9 cellular contexts compared by ENCODE assay signal in genomic region chr3:182710557-182711157, GRCh38.
DNase-seq lines count a peak whose midpoint lies in the region; ATAC-seq, FAIRE-seq and TF ChIP-seq lines count a peak whose summit lies in the region.
"Had no signal": no experiment of that assay in that cellular context is flagged by ENCODE, and none has a peak within 500 bp of the region (broad histone marks: within the 10 kb centered on the region; RNA-seq: fewer than 3 reads in every experiment).

No MANE protein-coding gene starts in this region.

- POLR2A ChIA-PET in HEK293T (lab: Yijun Ruan, JAX): no interaction called here
- POLR2A ChIA-PET in K562 (lab: Yijun Ruan, JAX): interaction anchor here (1.7 kb wide), 1 partner anchor 146 kb away, joined by 5 read pairs; no protein-coding TSS in a partner anchor

- no peak overlapping the region for H3K27ac ChIP-seq in K562 (ENCODE audit: extremely low read depth, low read depth, low read length)
- H3K27ac ChIP-seq in lung (ENCODE audit: low read depth in 1 of 2, low read length in 1 of 2): no peak overlapping the region

- FAIRE-seq in K562 (lab: Jason Lieb, UNC): no peak

- no peak; a peak in 1 of 4 replicates for TF ChIP-seq RAD21 in K562 (CRISPR knock-in tag; conservative IDR thresholded peaks at IDR 0.05 in 1 of 2, IDR thresholded peaks at IDR 0.05 in 1 of 2)

- no peak overlapping the region for H3K27ac Mint-ChIP-seq in activated CD8-positive, alpha-beta memory T cell treated with anti-CD3 and anti-CD28 coated beads, Interleukin-2, amount 10 ng/mL, durations not matched to agents 7 days and 5 days
- H3K27ac Mint-ChIP-seq: activated naive CD4-positive, alpha-beta T cell treated with anti-CD3 and anti-CD28 coated beads, Interleukin-2, amount 50 U/mL, for 24 hours had no signal

- no peaks in the 10 kb centered on the region for H3K9me3 Mint-ChIP-seq in activated CD8-positive, alpha-beta memory T cell treated with anti-CD3 and anti-CD28 coated beads, Interleukin-2, amount 10 ng/mL, durations not matched to agents 7 days and 5 days (ENCODE audit: low read depth)
- H3K9me3 Mint-ChIP-seq: activated naive CD4-positive, alpha-beta T cell treated with anti-CD3 and anti-CD28 coated beads, Interleukin-2, amount 50 U/mL, for 24 hours had no signal

- no peaks in the 10 kb centered on the region for H3K9me3 ChIP-seq in K562 (replicated peaks; ENCODE audit: control insufficient read depth, insufficient read depth, low read depth, low read length)
- H3K9me3 ChIP-seq in lung (ENCODE audit: control insufficient read depth in 2 of 2, insufficient read depth in 1 of 2, low read length in 1 of 2): no peaks in the 10 kb centered on the region

- no peak for TF ChIP-seq EP300 in K562 (IDR thresholded peaks at IDR 0.05; ENCODE audit: low read length)

- no peaks in the 10 kb centered on the region for H3K9me1 ChIP-seq in K562 (ENCODE audit: control insufficient read depth, insufficient read depth, low read length)

- no peak for DNase-seq in activated CD8-positive, alpha-beta memory T cell treated with anti-CD3 and anti-CD28 coated beads, Interleukin-2, amount 10 ng/mL, durations not matched to agents 7 days and 5 days
- DNase-seq in activated CD8-positive, alpha-beta memory T cell treated with anti-CD3 and anti-CD28 coated beads for 24 hours: no peak
- DNase-seq in HEK293T (ENCODE audit: extremely low spot score) (peak; percentile 14), NCI-H2196 (lab: John Stamatoyannopoulos, UW; ENCODE audit: unreplicated experiment) (peak; percentile 61), K562 (ENCODE audit: extremely low read depth in 1 of 4, low spot score in 3 of 4) (peak; percentile 41 to 56 (median 50)), lung (ENCODE audit: low spot score) (no peak), sciatic nerve (ENCODE audit: low spot score) (no peak), hypothalamus (lab: John Stamatoyannopoulos, UW) (no peak)

- no peaks in the 10 kb centered on the region for H3K36me3 Mint-ChIP-seq in activated CD8-positive, alpha-beta memory T cell treated with anti-CD3 and anti-CD28 coated beads, Interleukin-2, amount 10 ng/mL, durations not matched to agents 7 days and 5 days
- H3K36me3 Mint-ChIP-seq: activated naive CD4-positive, alpha-beta T cell treated with anti-CD3 and anti-CD28 coated beads, Interleukin-2, amount 50 U/mL, for 24 hours had no signal

- intact Hi-C loops in K562 (cut with micrococcal nuclease): loop anchor here (5.0 kb wide), 1 partner anchor 197 kb away; no protein-coding TSS in a partner anchor
- intact Hi-C loops in sciatic nerve (cut with DNase I): no loop called here

- no peak overlapping the region for H3K4me3 Mint-ChIP-seq in activated CD8-positive, alpha-beta memory T cell treated with anti-CD3 and anti-CD28 coated beads, Interleukin-2, amount 10 ng/mL, durations not matched to agents 7 days and 5 days
- H3K4me3 Mint-ChIP-seq: activated naive CD4-positive, alpha-beta T cell treated with anti-CD3 and anti-CD28 coated beads, Interleukin-2, amount 50 U/mL, for 24 hours had no signal

- in situ Hi-C loops in K562 (cut with MboI): loop anchor here (5.0 kb wide), 1 partner anchor 132 kb away; no protein-coding TSS in a partner anchor

- peak; percentile 14 to 68 (median 68); a peak in 5 of 6 replicates for TF ChIP-seq CTCF in K562 (IDR thresholded peaks at IDR 0.05 in 2 of 3, conservative IDR thresholded peaks at IDR 0.05 in 1 of 3; ENCODE audit: insufficient read depth in 2 of 3, low read depth in 1 of 3, low read length in 3 of 3)
- peak; percentile 11 for TF ChIP-seq CTCF in lung (IDR thresholded peaks at IDR 0.05; ENCODE audit: control extremely low read depth, extremely low read depth)

- H4K20me1 ChIP-seq in K562 (replicated peaks; ENCODE audit: control insufficient read depth, insufficient read depth, low read length): no peaks in the 10 kb centered on the region

- H3K4me3 ChIP-seq in K562: no peak overlapping the region
- H3K4me3 ChIP-seq in lung: no peak overlapping the region

- H3K4me2 ChIP-seq in K562 (ENCODE audit: insufficient read depth, low read length): no peak overlapping the region

- no peak overlapping the region for H3K9ac ChIP-seq in K562 (ENCODE audit: insufficient read depth in 1 of 2, low read depth in 2 of 2, low read length in 2 of 2)

- H3K79me2 ChIP-seq in K562 (ENCODE audit: control insufficient read depth, insufficient read depth, low read length): no peaks in the 10 kb centered on the region

- H3K27me3 Mint-ChIP-seq in activated CD8-positive, alpha-beta memory T cell treated with anti-CD3 and anti-CD28 coated beads, Interleukin-2, amount 10 ng/mL, durations not matched to agents 7 days and 5 days: peaks cover 8% of the 10 kb centered on the region

- 36% methylated on average over 7 of the region's 7 CpGs for WGBS in K562 (ENCODE audit: insufficient coverage, low coverage, missing lambda C conversion rate)
- 43 to 46% methylated on average over 7 of the region's 7 CpGs for WGBS in lung, 2 donors

- H3K4me1 Mint-ChIP-seq in activated CD8-positive, alpha-beta memory T cell treated with anti-CD3 and anti-CD28 coated beads, Interleukin-2, amount 10 ng/mL, durations not matched to agents 7 days and 5 days: peaks cover 11% of the 10 kb centered on the region
- H3K4me1 Mint-ChIP-seq: activated naive CD4-positive, alpha-beta T cell treated with anti-CD3 and anti-CD28 coated beads, Interleukin-2, amount 50 U/mL, for 24 hours had no signal

- H3K27me3 ChIP-seq in K562 (ENCODE audit: control insufficient read depth in 2 of 2, insufficient read depth in 2 of 2, low read length in 2 of 2): no peaks in the 10 kb centered on the region
- no peaks in the 10 kb centered on the region for H3K27me3 ChIP-seq in lung (ENCODE audit: control insufficient read depth, insufficient read depth)

- H3K36me3 ChIP-seq in K562 (ENCODE audit: control insufficient read depth, insufficient read depth, low read length) (no peaks in the 10 kb centered on the region), lung (ENCODE audit: control insufficient read depth in 2 of 2, insufficient read depth in 2 of 2, low read length in 2 of 2) (no peaks in the 10 kb centered on the region)

- no peak overlapping the region; the same call in 1 of the 2 replicates for H2AFZ ChIP-seq in K562 (ENCODE audit: low read depth, low read length)

- CTCF ChIA-PET in activated CD8-positive, alpha-beta memory T cell treated with anti-CD3 and anti-CD28 coated beads, Interleukin-2, amount 10 ng/mL, durations not matched to agents 7 days and 5 days (lab: Charles Lee): interaction anchor here (0.7 to 2.8 kb wide), 9 partner anchors 10 to 1303 kb away, joined by 3 to 15 read pairs (median 3); no protein-coding TSS in a partner anchor
- CTCF ChIA-PET in HEK293T (lab: Yijun Ruan, JAX) (interaction anchor here (0.7 kb wide), 1 partner anchor 194 kb away, joined by 4 read pairs; no protein-coding TSS in a partner anchor), K562 (lab: Yijun Ruan, JAX; ENCODE audit: low intra/inter-chr PET ratio) (interaction anchor here (1.2 kb wide), 1 partner anchor 127 kb away, joined by 3 read pairs; no protein-coding TSS in a partner anchor)

- H3K4me1 ChIP-seq in K562 (replicated peaks in 1 of 2; ENCODE audit: control insufficient read depth in 2 of 2, insufficient read depth in 2 of 2, low read length in 2 of 2) (peaks cover 3 to 24% of the 10 kb centered on the region in 2 experiments), lung (ENCODE audit: control insufficient read depth in 2 of 2, insufficient read depth in 2 of 2, low read length in 2 of 2) (peaks cover 0 to 2% of the 10 kb centered on the region in 2 donors)

- no peak for TF ChIP-seq POLR2A in K562 (conservative IDR thresholded peaks at IDR 0.05)

- peak; percentile 79 for ATAC-seq in activated CD8-positive, alpha-beta memory T cell treated with anti-CD3 and anti-CD28 coated beads, Interleukin-2, amount 10 ng/mL, durations not matched to agents 7 days and 5 days
- ATAC-seq in K562: peak; percentile 67
- ATAC-seq in lung (ENCODE audit: insufficient read depth, low FRiP score): peak; percentile 51
- no peak for ATAC-seq in sciatic nerve

- BruUV-seq in K562 (replicated peaks; lab: Mats Ljungman, UMichigan): no TSS peak

TF ChIP-seq in HEK293T, 16 proteins besides CTCF, POLR2A, EP300 and RAD21:
- no peak for TF ChIP-seq ELF4 (IDR thresholded peaks at IDR 0.05)
- TF ChIP-seq ARNT (IDR thresholded peaks at IDR 0.05): no peak
- TF ChIP-seq FOXA1 (IDR thresholded peaks at IDR 0.05): no peak
- TF ChIP-seq FOXK2 (IDR thresholded peaks at IDR 0.05): no peak
- no peak for TF ChIP-seq TARDBP (IDR thresholded peaks at IDR 0.05)
- TF ChIP-seq HDGF (IDR thresholded peaks at IDR 0.05; ENCODE audit: borderline replicate concordance): no peak
- no peak for TF ChIP-seq CTBP1 (IDR thresholded peaks at IDR 0.05; ENCODE audit: borderline replicate concordance)
- no peak for TF ChIP-seq SP1 (IDR thresholded peaks at IDR 0.05)
- no peak for TF ChIP-seq LEF1 (IDR thresholded peaks at IDR 0.05; ENCODE audit: borderline replicate concordance)
- TF ChIP-seq BHLHE40 (IDR thresholded peaks at IDR 0.05; ENCODE audit: borderline replicate concordance): no peak
- TF ChIP-seq SUZ12 (IDR thresholded peaks at IDR 0.05): no peak
- no peak for TF ChIP-seq FOXM1 (IDR thresholded peaks at IDR 0.05; ENCODE audit: borderline replicate concordance)
- no peak for TF ChIP-seq NFRKB (IDR thresholded peaks at IDR 0.05)

TF ChIP-seq in K562, 482 proteins besides CTCF, POLR2A, EP300 and RAD21 (continues in another document):
- TF ChIP-seq RBM25 (IDR thresholded peaks at IDR 0.05; ENCODE audit: low read depth, low read length, severe bottlenecking): peak; percentile 75
- TF ChIP-seq NR2C2 (CRISPR knock-in tag; IDR thresholded peaks at IDR 0.05): no peak
- TF ChIP-seq NR2C2 (tag; IDR thresholded peaks at IDR 0.05): no peak
- TF ChIP-seq CREBBP (IDR thresholded peaks at IDR 0.05; ENCODE audit: low read depth, low read length): no peak
- TF ChIP-seq BRD9 (IDR thresholded peaks at IDR 0.05; ENCODE audit: low read depth, partially characterized antibody): no peak
- no peak for TF ChIP-seq MAX (CRISPR knock-in tag; IDR thresholded peaks at IDR 0.05)
- TF ChIP-seq, protein P1, sequence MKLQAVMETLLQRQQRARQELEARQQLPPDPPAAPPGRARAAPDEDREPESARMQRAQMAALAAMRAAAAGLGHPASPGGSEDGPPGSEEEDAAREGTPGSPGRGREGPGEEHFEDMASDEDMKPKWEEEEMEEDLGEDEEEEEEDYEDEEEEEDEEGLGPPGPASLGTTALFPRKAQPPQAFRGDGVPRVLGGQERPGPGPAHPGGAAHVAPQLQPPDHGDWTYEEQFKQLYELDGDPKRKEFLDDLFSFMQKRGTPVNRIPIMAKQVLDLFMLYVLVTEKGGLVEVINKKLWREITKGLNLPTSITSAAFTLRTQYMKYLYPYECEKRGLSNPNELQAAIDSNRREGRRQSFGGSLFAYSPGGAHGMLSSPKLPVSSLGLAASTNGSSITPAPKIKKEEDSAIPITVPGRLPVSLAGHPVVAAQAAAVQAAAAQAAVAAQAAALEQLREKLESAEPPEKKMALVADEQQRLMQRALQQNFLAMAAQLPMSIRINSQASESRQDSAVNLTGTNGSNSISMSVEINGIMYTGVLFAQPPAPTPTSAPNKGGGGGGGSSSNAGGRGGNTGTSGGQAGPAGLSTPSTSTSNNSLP (IDR thresholded peaks at IDR 0.05; ENCODE audit: borderline replicate concordance, low read depth, low read length): no peak

Comparison
In these comparisons a context has a peak if more than half of its experiments do, and no peak if none do; other contexts are left out.
1. DNase-seq: peak in HEK293T (single experiment), NCI-H2196 (single experiment) and K562 (4 of 4); none in activated CD8-positive, alpha-beta memory T cell treated with anti-CD3 and anti-CD28 coated beads, Interleukin-2, amount 10 ng/mL, durations not matched to agents 7 days and 5 days (single experiment), activated CD8-positive, alpha-beta memory T cell treated with anti-CD3 and anti-CD28 coated beads for 24 hours (single experiment), lung (single experiment), sciatic nerve (single experiment) and hypothalamus (0 of 51).